ENCODE assay signal across 22 cellular contexts in genomic region chr11:3659595-3660515, GRCh38. TPM values are rescaled to one million over a fixed set of nuclear protein-coding genes. Genes with fewer than 3 reads are reported as not detected.
"Had no signal": no experiment of that assay in that cellular context is flagged by ENCODE, and none has a peak within 500 bp of the region (broad histone marks: within the 10 kb centered on the region; RNA-seq: fewer than 3 reads in every experiment).

No MANE protein-coding gene starts in this region.

- H3K4me1 ChIP-seq: spleen, tibial nerve had no signal

- ATAC-seq: sciatic nerve; stimulated activated memory B cell treated with anti-CD40 and anti-IgM and Interleukin-4, amounts not matched to agents 10 μg/mL and 1 μg/mL and 100 μg/mL, for 72 hours; WTC11 had no signal

- H3K27me3 ChIP-seq: tibial nerve had no signal

- H3K9me3 ChIP-seq: neutrophil, spleen, tibial nerve had no signal

- H3K4me3 ChIP-seq: coronary artery, spleen, tibial nerve had no signal

- H3K27ac ChIP-seq: coronary artery, neutrophil, spleen, tibial nerve had no signal

- FAIRE-seq: islet of Langerhans had no signal

- DNase-seq: activated CD4-positive, alpha-beta T cell treated with anti-CD3 and anti-CD28 coated beads, Interleukin-2, amount 10 ng/mL, durations not matched to agents 7 days and 5 days; activated naive CD4-positive, alpha-beta T cell treated with anti-CD3 and anti-CD28 coated beads, Interleukin-2, amount 10 ng/mL, durations not matched to agents 7 days and 5 days; caudate nucleus; effector CD8-positive, alpha-beta T cell; foreskin melanocyte; naive B cell; posterior cingulate gyrus; spleen; stimulated activated CD4-positive, alpha-beta T cell treated with anti-CD3 and anti-CD28 coated beads, Interleukin-1b, Interleukin-23, amount 100 ng/mL, for 48 hours had no signal

RNA-seq across cellular contexts. Expression of gene ART1, which starts 14.9 kb away (rescaled TPM):
- total RNA-seq: activated CD4-positive, alpha-beta T cell treated with anti-CD3 and anti-CD28 coated beads, Interleukin-2, amount 10 ng/mL, durations not matched to agents 7 days and 5 days; activated CD8-positive, alpha-beta memory T cell treated with anti-CD3 and anti-CD28 coated beads for 36 hours; activated T-helper 2 cell treated with anti-CD3 and anti-CD28 coated beads, Interferon-gamma antibody, Interleukin-2, Interleukin-4, amounts not matched to agents 10 μg/mL and 5 μg/mL and 100 μg/mL, durations not matched to agents 14 hours and 24 hours and 36 hours; liver; mesothelial cell of epicardium; sciatic nerve; spleen; subcutaneous adipose tissue; WTC11 had no signal
- polyA plus RNA-seq: adipose tissue, liver, spleen had no signal

RNA-seq across cellular contexts. Expression of gene ART5, which starts 18.1 kb away (rescaled TPM):
- total RNA-seq: activated CD4-positive, alpha-beta T cell treated with anti-CD3 and anti-CD28 coated beads, Interleukin-2, amount 10 ng/mL, durations not matched to agents 7 days and 5 days; activated CD8-positive, alpha-beta memory T cell treated with anti-CD3 and anti-CD28 coated beads for 36 hours; activated T-helper 2 cell treated with anti-CD3 and anti-CD28 coated beads, Interferon-gamma antibody, Interleukin-2, Interleukin-4, amounts not matched to agents 10 μg/mL and 5 μg/mL and 100 μg/mL, durations not matched to agents 14 hours and 24 hours and 36 hours; spleen; subcutaneous adipose tissue; tibial nerve had no signal
- polyA plus RNA-seq: liver, spleen had no signal
